ENCODE assay signal across 28 cellular contexts in the genomic region with DNA sequence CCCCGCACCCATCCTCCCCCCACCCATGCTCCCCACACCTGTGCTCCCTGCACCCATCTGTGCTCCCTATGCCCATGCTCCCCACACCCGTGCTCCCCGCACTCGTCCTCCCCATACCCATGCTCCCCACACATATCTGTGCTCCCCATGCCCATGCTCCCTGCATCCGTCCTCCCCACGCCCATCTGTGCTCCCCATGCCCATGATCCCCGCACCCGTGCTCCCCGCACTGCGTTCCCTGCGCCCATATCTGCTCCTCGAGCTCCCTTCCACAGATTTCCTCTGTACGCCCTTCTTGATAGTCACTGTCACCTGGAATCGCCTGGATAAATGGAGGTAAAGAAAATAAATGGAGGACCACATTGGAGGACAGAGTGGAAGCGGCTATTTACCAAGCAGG. TPM values are rescaled to one million over a fixed set of nuclear protein-coding genes. Genes with fewer than 3 reads are reported as not detected.
DNase-seq lines count a peak whose midpoint lies in the region; ATAC-seq and TF ChIP-seq lines count a peak whose summit lies in the region.
"Had no signal": no experiment of that assay in that cellular context is flagged by ENCODE, and none has a peak within 500 bp of the region (broad histone marks: within the 10 kb centered on the region; RNA-seq: fewer than 3 reads in every experiment).

No MANE protein-coding gene starts in this region.

- no peak for TF ChIP-seq CTCF in HEK293 (tag by site-specific recombination; IDR thresholded peaks at IDR 0.05)
- TF ChIP-seq CTCF in OCI-LY7 (conservative IDR thresholded peaks at IDR 0.05; ENCODE audit: low read length) = no peak

- no peak overlapping the region for H3K9ac ChIP-seq in muscle layer of colon (ENCODE audit: low read length)

- no peak overlapping the region for H3K4me2 ChIP-seq in OCI-LY7 (ENCODE audit: low read length)
- H3K4me2 ChIP-seq: smooth muscle cell had no signal

- H3K79me2 ChIP-seq in OCI-LY7 (ENCODE audit: insufficient read depth, low read depth, low read length) = no peaks in the 10 kb centered on the region

- ATAC-seq in stimulated activated memory B cell treated with anti-CD40 and anti-IgM and Interleukin-4, amounts not matched to agents 10 μg/mL and 1 μg/mL and 100 μg/mL, for 72 hours = peak; percentile 52
- ATAC-seq in HG02884 (IDR thresholded peaks at IDR 0.05; ENCODE audit: unreplicated experiment) (no peak), GM19455 (IDR thresholded peaks at IDR 0.05; ENCODE audit: unreplicated experiment) (no peak)
- ATAC-seq: activated CD4-positive, alpha-beta T cell treated with anti-CD3 and anti-CD28 coated beads for 36 hours had no signal

- H3K9me3 ChIP-seq in HEK293 (ENCODE audit: control insufficient read depth, insufficient read depth, low read depth, low read length) (no peaks in the 10 kb centered on the region), muscle layer of colon (ENCODE audit: low read length) (no peaks in the 10 kb centered on the region), OCI-LY7 (ENCODE audit: low read length) (no peaks in the 10 kb centered on the region)
- H3K9me3 ChIP-seq: BE2C, MG63, Peyer's patch, thoracic aorta had no signal

- peaks cover 32% of the 10 kb centered on the region for H3K27me3 Mint-ChIP-seq in stimulated activated memory B cell treated with anti-CD40 and anti-IgM and Interleukin-4, amounts not matched to agents 10 μg/mL and 1 μg/mL and 100 μg/mL, for 72 hours

- no peaks in the 10 kb centered on the region for H3K27me3 ChIP-seq in muscle layer of colon (ENCODE audit: control insufficient read depth in 1 of 2, insufficient read depth in 2 of 2, low read length in 2 of 2)
- H3K27me3 ChIP-seq: BE2C, brain microvascular endothelial cell, MG63, Peyer's patch had no signal

- H3K4me1 ChIP-seq in HEK293 (ENCODE audit: control insufficient read depth, insufficient read depth, low read length) (peaks cover 11% of the 10 kb centered on the region; the same call in 1 of the 2 replicates), muscle layer of colon (ENCODE audit: insufficient read depth, low read length) (peaks cover 37% of the 10 kb centered on the region), OCI-LY7 (ENCODE audit: insufficient read depth, low read length, poor library complexity, severe bottlenecking) (no peaks in the 10 kb centered on the region)
- H3K4me1 ChIP-seq: BE2C had no signal

- BruUV-seq in OCI-LY7 (replicated peaks; lab: Mats Ljungman, UMichigan) = no TSS peak

- H3K27ac ChIP-seq in HEK293 (ENCODE audit: extremely low read depth, low read depth, low read length) (no peak overlapping the region), cingulate gyrus (ENCODE audit: low read depth, low read length) (peak overlapping the region; percentile 34), muscle layer of colon (ENCODE audit: low read depth, low read length) (peak overlapping the region; percentile 72), OCI-LY7 (ENCODE audit: low read depth, low read length, poor library complexity, severe bottlenecking) (no peak overlapping the region)
- H3K27ac ChIP-seq: brain microvascular endothelial cell, epithelial cell of prostate, Peyer's patch, thoracic aorta had no signal

- DNase-seq in OCI-LY7 (ENCODE audit: low spot score) (no peak), A172 (ENCODE audit: low spot score) (no peak)
- DNase-seq: activated CD4-positive, alpha-beta T cell treated with anti-CD3 and anti-CD28 coated beads for 36 hours; amniotic stem cell; BE2C; brain microvascular endothelial cell; EL; GOT3; KG1; MG63; NCI-H526; Peyer's patch; retina; stimulated activated naive CD4-positive, alpha-beta T cell treated with Interleukin-2 at 50 U/mL for 16 hours had no signal

- POLR2A ChIA-PET in HEK293 (lab: Yijun Ruan, JAX) (no interaction called here), OCI-LY7 (lab: Charles Lee) (no interaction called here)

- H3K4me3 ChIP-seq in HEK293 (ENCODE audit: low read depth, low read length) (no peak overlapping the region), muscle layer of colon (ENCODE audit: low read depth in 1 of 2, low read length in 2 of 2) (peak overlapping the region in 1 of 2 donors; percentile 16), OCI-LY7 (ENCODE audit: low read depth, low read length, poor library complexity, severe bottlenecking) (no peak overlapping the region)
- H3K4me3 ChIP-seq: lung, MG63, Peyer's patch, smooth muscle cell, thoracic aorta had no signal

- H3K36me3 Mint-ChIP-seq in stimulated activated memory B cell treated with anti-CD40 and anti-IgM and Interleukin-4, amounts not matched to agents 10 μg/mL and 1 μg/mL and 100 μg/mL, for 72 hours = no peaks in the 10 kb centered on the region
- H3K36me3 Mint-ChIP-seq: activated naive CD4-positive, alpha-beta T cell treated with anti-CD3 and anti-CD28 coated beads, Interleukin-2, amount 50 U/mL, for 24 hours; natural killer cell treated with Interleukin-12 subunit alpha and Interleukin-12 subunit beta and Interleukin-15 and Interleukin-18, amount 100 ng/mL, for 72 hours had no signal

- H2AFZ ChIP-seq in OCI-LY7 (ENCODE audit: low read length) = no peak overlapping the region

- H3K4me3 Mint-ChIP-seq in stimulated activated memory B cell treated with anti-CD40 and anti-IgM and Interleukin-4, amounts not matched to agents 10 μg/mL and 1 μg/mL and 100 μg/mL, for 72 hours = no peak overlapping the region
- H3K4me3 Mint-ChIP-seq: activated CD4-positive, alpha-beta T cell treated with anti-CD3 and anti-CD28 coated beads for 36 hours; activated naive CD4-positive, alpha-beta T cell treated with anti-CD3 and anti-CD28 coated beads, Interleukin-2, amount 50 U/mL, for 24 hours; natural killer cell treated with Interleukin-12 subunit alpha and Interleukin-12 subunit beta and Interleukin-15 and Interleukin-18, amount 100 ng/mL, for 72 hours; T-helper 2 cell treated with Interferon-gamma antibody and Interleukin-4, amounts not matched to agents 5 μg/mL and 100 μg/mL, for 36 hours had no signal

- no peak overlapping the region for H3K27ac Mint-ChIP-seq in stimulated activated memory B cell treated with anti-CD40 and anti-IgM and Interleukin-4, amounts not matched to agents 10 μg/mL and 1 μg/mL and 100 μg/mL, for 72 hours
- H3K27ac Mint-ChIP-seq: activated CD4-positive, alpha-beta T cell treated with anti-CD3 and anti-CD28 coated beads for 36 hours; activated naive CD4-positive, alpha-beta T cell treated with anti-CD3 and anti-CD28 coated beads, Interleukin-2, amount 50 U/mL, for 24 hours; activated T-helper 2 cell treated with anti-CD3 and anti-CD28 coated beads, Interferon-gamma antibody, Interleukin-2, Interleukin-4, amounts not matched to agents 10 μg/mL and 5 μg/mL and 100 μg/mL, durations not matched to agents 14 hours and 24 hours and 36 hours; natural killer cell treated with Interleukin-12 subunit alpha and Interleukin-12 subunit beta and Interleukin-15 and Interleukin-18, amount 100 ng/mL, for 72 hours; T-helper 2 cell treated with Interferon-gamma antibody and Interleukin-4, amounts not matched to agents 5 μg/mL and 100 μg/mL, for 36 hours had no signal

- peaks cover 5% of the 10 kb centered on the region for H3K9me3 Mint-ChIP-seq in stimulated activated memory B cell treated with anti-CD40 and anti-IgM and Interleukin-4, amounts not matched to agents 10 μg/mL and 1 μg/mL and 100 μg/mL, for 72 hours
- H3K9me3 Mint-ChIP-seq: activated naive CD4-positive, alpha-beta T cell treated with anti-CD3 and anti-CD28 coated beads, Interleukin-2, amount 50 U/mL, for 24 hours; activated T-helper 2 cell treated with anti-CD3 and anti-CD28 coated beads, Interferon-gamma antibody, Interleukin-2, Interleukin-4, amounts not matched to agents 10 μg/mL and 5 μg/mL and 100 μg/mL, durations not matched to agents 14 hours and 24 hours and 36 hours; natural killer cell treated with Interleukin-12 subunit alpha and Interleukin-12 subunit beta and Interleukin-15 and Interleukin-18, amount 100 ng/mL, for 72 hours; T-helper 2 cell treated with Interferon-gamma antibody and Interleukin-4, amounts not matched to agents 5 μg/mL and 100 μg/mL, for 36 hours had no signal

- CTCF ChIA-PET in HEK293 (lab: Yijun Ruan, JAX) = interaction anchor here (0.7 kb wide), 1 partner anchor 25 kb away, joined by 3 read pairs; no protein-coding TSS in a partner anchor
- CTCF ChIA-PET in OCI-LY7 (lab: Charles Lee; ENCODE audit: unreplicated experiment) = no interaction called here

- intact Hi-C loops in OCI-LY7 (cut with micrococcal nuclease; ENCODE audit: unreplicated experiment) = no loop called here

- no peaks in the 10 kb centered on the region for H3K9me2 ChIP-seq in OCI-LY7 (ENCODE audit: insufficient read depth, low read length)

- H3K36me3 ChIP-seq in HEK293 (ENCODE audit: control insufficient read depth in 2 of 2, insufficient read depth in 1 of 2, low read length in 2 of 2) (no peaks in the 10 kb centered on the region), muscle layer of colon (ENCODE audit: insufficient read depth, low read length) (no peaks in the 10 kb centered on the region), OCI-LY7 (ENCODE audit: insufficient read depth, low read length) (no peaks in the 10 kb centered on the region)
- H3K36me3 ChIP-seq: BE2C, brain microvascular endothelial cell, MG63, Peyer's patch, thoracic aorta had no signal

- H3K4me1 Mint-ChIP-seq in stimulated activated memory B cell treated with anti-CD40 and anti-IgM and Interleukin-4, amounts not matched to agents 10 μg/mL and 1 μg/mL and 100 μg/mL, for 72 hours = peaks cover 8% of the 10 kb centered on the region
- H3K4me1 Mint-ChIP-seq: activated naive CD4-positive, alpha-beta T cell treated with anti-CD3 and anti-CD28 coated beads, Interleukin-2, amount 50 U/mL, for 24 hours had no signal

- no peaks in the 10 kb centered on the region for H4K20me1 ChIP-seq in OCI-LY7 (ENCODE audit: insufficient read depth, low read length)

TF ChIP-seq in HEK293, 187 proteins besides CTCF, POLR2A, EP300 and RAD21:
- no peak for TF ChIP-seq WT1 (tag by site-specific recombination; IDR thresholded peaks at IDR 0.05)
- TF ChIP-seq KLF1 (tag by site-specific recombination; IDR thresholded peaks at IDR 0.05) = 0 out of 2 replicates have a peak, but pooled peaks have one; percentile 33
TF ChIP-seq in HEK293: peak in this region for 1.

RNA-seq across cellular contexts. Expression of a gene that starts 9.9 kb away (rescaled TPM):
- 9.2 and 10.9 TPM in 2 replicates for total RNA-seq in OCI-LY7 (2014; rRNA removed; shearing (Covaris generic))
- 22.0 and 29.5 TPM in 2 replicates for total RNA-seq in OCI-LY7 (2022)
- 10.0 and 12.8 TPM in 2 replicates for total RNA-seq in A172 (2014; rRNA removed; shearing (Covaris generic))

Comparison
In these comparisons a context has a peak if more than half of its experiments do, and no peak if none do; other contexts are left out.
1. H3K27ac ChIP-seq: peak in cingulate gyrus (single experiment) and muscle layer of colon (single experiment); none in HEK293 (single experiment) and OCI-LY7 (single experiment).